In genomic region chr1:116510361-116510760, GRCh38 we compare ENCODE assay signal across 1 cellular context.
TF ChIP-seq lines count a peak whose summit lies in the region.

No MANE protein-coding gene starts in this region.

TF ChIP-seq in GM12878, 131 proteins besides CTCF, POLR2A, EP300 and RAD21 (continued from another document):
- TF ChIP-seq, protein P1, sequence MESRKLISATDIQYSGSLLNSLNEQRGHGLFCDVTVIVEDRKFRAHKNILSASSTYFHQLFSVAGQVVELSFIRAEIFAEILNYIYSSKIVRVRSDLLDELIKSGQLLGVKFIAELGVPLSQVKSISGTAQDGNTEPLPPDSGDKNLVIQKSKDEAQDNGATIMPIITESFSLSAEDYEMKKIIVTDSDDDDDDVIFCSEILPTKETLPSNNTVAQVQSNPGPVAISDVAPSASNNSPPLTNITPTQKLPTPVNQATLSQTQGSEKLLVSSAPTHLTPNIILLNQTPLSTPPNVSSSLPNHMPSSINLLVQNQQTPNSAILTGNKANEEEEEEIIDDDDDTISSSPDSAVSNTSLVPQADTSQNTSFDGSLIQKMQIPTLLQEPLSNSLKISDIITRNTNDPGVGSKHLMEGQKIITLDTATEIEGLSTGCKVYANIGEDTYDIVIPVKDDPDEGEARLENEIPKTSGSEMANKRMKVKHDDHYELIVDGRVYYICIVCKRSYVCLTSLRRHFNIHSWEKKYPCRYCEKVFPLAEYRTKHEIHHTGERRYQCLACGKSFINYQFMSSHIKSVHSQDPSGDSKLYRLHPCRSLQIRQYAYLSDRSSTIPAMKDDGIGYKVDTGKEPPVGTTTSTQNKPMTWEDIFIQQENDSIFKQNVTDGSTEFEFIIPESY (IDR thresholded peaks at IDR 0.05): peak; percentile 51; the same call in 1 of the 2 replicates
- TF ChIP-seq POLR2AphosphoS2 (IDR thresholded peaks at IDR 0.05; ENCODE audit: low read depth, low read length) (peak; percentile 21; the same call in 1 of the 2 replicates), ATF3 (IDR thresholded peaks at IDR 0.05; ENCODE audit: borderline replicate concordance, extremely low read depth, low read depth, low read length) (no peak)
